ENCODE assay signal across 24 cellular contexts in genomic region chr4:40187386-40187913, GRCh38. TPM values are rescaled to one million over a fixed set of nuclear protein-coding genes. Genes with fewer than 3 reads are reported as not detected.
A peak's percentile ranks its signal among the peaks of the same experiment; 100 is the strongest.
DNase-seq lines count a peak whose midpoint lies in the region; ATAC-seq, FAIRE-seq and TF ChIP-seq lines count a peak whose summit lies in the region.
"Had no signal": no experiment of that assay in that cellular context is flagged by ENCODE, and none has a peak within 500 bp of the region (broad histone marks: within the 10 kb centered on the region; RNA-seq: fewer than 3 reads in every experiment).

No MANE protein-coding gene starts in this region.

- no peak for TF ChIP-seq POLR2A in HepG2 (IDR thresholded peaks at IDR 0.05; ENCODE audit: insufficient read depth in 1 of 2, low read depth in 2 of 2, low read length in 2 of 2)

- in situ Hi-C loops in HepG2 (cut with HindIII; ENCODE audit: extremely low pct_ligation_motif_present, low pct_unique_long_range_greater_than_20kb), result no loop called here

- no peak for DNase-seq in activated CD4-positive, CD25-positive, alpha-beta regulatory T cell treated with anti-CD3 and anti-CD28 coated beads, Interleukin-2, amount 50 U/mL, for 72 hours
- no peak for DNase-seq in CD4-positive, alpha-beta memory T cell
- DNase-seq in colonic mucosa, result peak; percentile 3
- DNase-seq in D721Med (ENCODE audit: insufficient read length, low spot score), result no peak
- no peak for DNase-seq in type B pancreatic cell (ENCODE audit: extremely low spot score, unreplicated experiment)
- DNase-seq in HepG2 (ENCODE audit: low spot score), result no peak
- DNase-seq: 8988T, amniotic stem cell, left cardiac atrium, NCI-H1436, NCI-H2171, nephron progenitor cell, OCI-M1, posterior cingulate gyrus, SIG-M5, sigmoid colon, stomach had no signal

- TF ChIP-seq CTCF in SU-DHL-6 (IDR thresholded peaks at IDR 0.05; ENCODE audit: insufficient read depth, low read length, poor library complexity, severe bottlenecking) (no peak), colonic mucosa (IDR thresholded peaks at IDR 0.05) (no peak), D721Med (IDR thresholded peaks at IDR 0.05; ENCODE audit: insufficient read depth, missing control alignments) (no peak), type B pancreatic cell (conservative IDR thresholded peaks at IDR 0.05) (no peak), HepG2 (CRISPR knock-in tag; IDR thresholded peaks at IDR 0.05) (no peak)

- intact Hi-C loops in CD4-positive, alpha-beta memory T cell (cut with micrococcal nuclease), result no loop called here
- intact Hi-C loops in colonic mucosa (cut with DNase I), result no loop called here
- intact Hi-C loops in HepG2 (cut with micrococcal nuclease; ENCODE audit: unreplicated experiment), result no loop called here

- H3K27ac ChIP-seq in CD4-positive, alpha-beta memory T cell (ENCODE audit: low read depth, low read length), result no peak overlapping the region
- H3K27ac ChIP-seq in SU-DHL-6 (ENCODE audit: low read depth, low read length) (peak overlapping the region; percentile 99), colonic mucosa (no peak overlapping the region), HepG2 (ENCODE audit: extremely low read length, insufficient read depth, low read length) (no peak overlapping the region)
- H3K27ac ChIP-seq: gastroesophageal sphincter, sigmoid colon, stomach had no signal

- no peak overlapping the region for H3K4me3 ChIP-seq in CD4-positive, alpha-beta memory T cell (ENCODE audit: low read length in 2 of 2)
- H3K4me3 ChIP-seq in SU-DHL-6 (ENCODE audit: insufficient read depth, low read length, poor library complexity, severe bottlenecking) (no peak overlapping the region), colonic mucosa (no peak overlapping the region), HepG2 (replicated peaks in 1 of 3; ENCODE audit: insufficient read depth in 1 of 3, low read depth in 2 of 3, low read length in 3 of 3) (no peak overlapping the region)
- H3K4me3 ChIP-seq: gastroesophageal sphincter, sigmoid colon, stomach had no signal

- H3K79me2 ChIP-seq in SU-DHL-6 (ENCODE audit: insufficient read depth, low read length), result peaks cover 46% of the 10 kb centered on the region; the same call in 1 of the 2 replicates
- no peaks in the 10 kb centered on the region for H3K79me2 ChIP-seq in HepG2 (ENCODE audit: insufficient read depth, low read length)

- H3K36me3 ChIP-seq in CD4-positive, alpha-beta memory T cell (ENCODE audit: insufficient read depth, low read length), result no peaks in the 10 kb centered on the region
- H3K36me3 ChIP-seq in SU-DHL-6 (ENCODE audit: low read length), result no peaks in the 10 kb centered on the region
- H3K36me3 ChIP-seq in colonic mucosa, result no peaks in the 10 kb centered on the region
- no peaks in the 10 kb centered on the region for H3K36me3 ChIP-seq in HepG2 (replicated peaks in 1 of 2; ENCODE audit: control insufficient read depth in 1 of 2, insufficient read depth in 2 of 2, low read length in 2 of 2)
- H3K36me3 ChIP-seq: gastroesophageal sphincter, sigmoid colon, stomach had no signal

- TF ChIP-seq EP300 in HepG2 (IDR thresholded peaks at IDR 0.05; ENCODE audit: low read depth in 2 of 2, low read length in 2 of 2) (no peak), HepG2 (CRISPR knock-in tag; IDR thresholded peaks at IDR 0.05; ENCODE audit: borderline replicate concordance) (no peak)

- H3K9ac ChIP-seq in SU-DHL-6 (ENCODE audit: low read length) (peak overlapping the region; percentile 88), colonic mucosa (ENCODE audit: low read depth in 2 of 2, low read length in 2 of 2) (no peak overlapping the region), HepG2 (ENCODE audit: insufficient read depth, low read depth, low read length) (no peak overlapping the region)

- H3K9me2 ChIP-seq in SU-DHL-6 (replicated peaks; ENCODE audit: insufficient read depth, low read length), result no peaks in the 10 kb centered on the region

- FAIRE-seq in D721Med (lab: Jason Lieb, UNC) (no peak), HepG2 (lab: Jason Lieb, UNC) (no peak)
- FAIRE-seq: G401.6 had no signal

- H3F3A ChIP-seq in SU-DHL-6 (ENCODE audit: insufficient read depth), result peaks cover 90% of the 10 kb centered on the region

- TF ChIP-seq RAD21 in HepG2 (CRISPR knock-in tag; IDR thresholded peaks at IDR 0.05), result no peak

- H3K27me3 Mint-ChIP-seq in CD4-positive, alpha-beta memory T cell, result no peaks in the 10 kb centered on the region
- H3K27me3 Mint-ChIP-seq in type B pancreatic cell, result no peaks in the 10 kb centered on the region

- H3K4me1 ChIP-seq in CD4-positive, alpha-beta memory T cell (ENCODE audit: insufficient read depth, low read length), result peaks cover 48% of the 10 kb centered on the region
- H3K4me1 ChIP-seq in colonic mucosa (no peaks in the 10 kb centered on the region), HepG2 (ENCODE audit: insufficient read depth, low read length) (peaks cover 38% of the 10 kb centered on the region)
- H3K4me1 ChIP-seq: gastroesophageal sphincter, sigmoid colon had no signal

- H3K27ac Mint-ChIP-seq in CD4-positive, alpha-beta memory T cell, result peak overlapping the region; percentile 30 to 93 (median 64)
- no peak overlapping the region for H3K27ac Mint-ChIP-seq in type B pancreatic cell
- H3K27ac Mint-ChIP-seq: mesothelial cell of epicardium, nephron progenitor cell had no signal

- H2AFZ ChIP-seq in SU-DHL-6 (ENCODE audit: low read depth, low read length, severe bottlenecking) (no peak overlapping the region), HepG2 (ENCODE audit: low read length) (no peak overlapping the region)

- WGBS in HepG2 (ENCODE audit: low lambda C conversion rate), result 72% methylated on average over 4 of the region's 4 CpGs

- H4K20me1 ChIP-seq in SU-DHL-6 (ENCODE audit: low read depth, low read length), result no peaks in the 10 kb centered on the region
- no peaks in the 10 kb centered on the region for H4K20me1 ChIP-seq in HepG2 (ENCODE audit: insufficient read depth, low read length)

- H3K4me2 ChIP-seq in SU-DHL-6 (ENCODE audit: low read depth, low read length, poor library complexity, severe bottlenecking), result peak overlapping the region; percentile 98
- H3K4me2 ChIP-seq in HepG2 (ENCODE audit: low read depth, low read length), result no peak overlapping the region

- no peaks in the 10 kb centered on the region for H3K9me3 Mint-ChIP-seq in CD4-positive, alpha-beta memory T cell
- H3K9me3 Mint-ChIP-seq in type B pancreatic cell, result no peaks in the 10 kb centered on the region
- H3K9me3 Mint-ChIP-seq: mesothelial cell of epicardium had no signal

- H3K36me3 Mint-ChIP-seq in CD4-positive, alpha-beta memory T cell, result no peaks in the 10 kb centered on the region
- no peaks in the 10 kb centered on the region for H3K36me3 Mint-ChIP-seq in type B pancreatic cell
- H3K36me3 Mint-ChIP-seq: mesothelial cell of epicardium had no signal

- CTCF ChIA-PET in CD4-positive, alpha-beta memory T cell (lab: Charles Lee; ENCODE audit: partially characterized antibody), result interaction anchor here (1.4 kb wide), 1 partner anchor 129 kb away, joined by 4 read pairs; no protein-coding TSS in a partner anchor
- CTCF ChIA-PET in HepG2 (lab: Yijun Ruan, JAX; ENCODE audit: low intra/inter-chr PET ratio, low total read pairs), result no interaction called here

- H3K9me3 ChIP-seq in CD4-positive, alpha-beta memory T cell (ENCODE audit: control insufficient read depth in 1 of 2, low read length in 2 of 2), result no peaks in the 10 kb centered on the region
- no peaks in the 10 kb centered on the region for H3K9me3 ChIP-seq in SU-DHL-6 (ENCODE audit: insufficient read depth, low read length)
- no peaks in the 10 kb centered on the region for H3K9me3 ChIP-seq in colonic mucosa
- no peaks in the 10 kb centered on the region for H3K9me3 ChIP-seq in HepG2 (ENCODE audit: low read length)
- H3K9me3 ChIP-seq: gastroesophageal sphincter, sigmoid colon, stomach had no signal

- BruUV-seq in HepG2 (replicated peaks; lab: Mats Ljungman, UMichigan), result no TSS peak

- H3K4me3 Mint-ChIP-seq in CD4-positive, alpha-beta memory T cell, result peak overlapping the region in 4 of 8 donors; percentile 18 to 58 (median 52)
- H3K4me3 Mint-ChIP-seq in type B pancreatic cell, result no peak overlapping the region
- H3K4me3 Mint-ChIP-seq: mesothelial cell of epicardium, nephron progenitor cell had no signal

- POLR2A ChIA-PET in CD4-positive, alpha-beta memory T cell (lab: Charles Lee; ENCODE audit: partially characterized antibody), result interaction anchor here (1.0 to 5.9 kb wide), 6 partner anchors 10 to 121 kb away, joined by 3 to 24 read pairs (median 8); partner anchors contain the start of gene RHOH
- POLR2A ChIA-PET in HepG2 (lab: Yijun Ruan, JAX), result no interaction called here

- peaks cover 32 to 57% (median 38%) of the 10 kb centered on the region in 4 donors for H3K4me1 Mint-ChIP-seq in CD4-positive, alpha-beta memory T cell
- peaks cover 20% of the 10 kb centered on the region for H3K4me1 Mint-ChIP-seq in type B pancreatic cell (ENCODE audit: unreplicated experiment)

- ATAC-seq in activated CD4-positive, CD25-positive, alpha-beta regulatory T cell treated with anti-CD3 and anti-CD28 coated beads, Interleukin-2, amount 50 U/mL, for 24 hours, result peak; percentile 51 to 61
- ATAC-seq in HepG2, result no peak
- ATAC-seq: gastroesophageal sphincter, left cardiac atrium had no signal

- no peaks in the 10 kb centered on the region for H3K27me3 ChIP-seq in CD4-positive, alpha-beta memory T cell (ENCODE audit: insufficient read depth, low read length)
- H3K27me3 ChIP-seq in SU-DHL-6 (ENCODE audit: low read length), result no peaks in the 10 kb centered on the region
- H3K27me3 ChIP-seq in colonic mucosa, result no peaks in the 10 kb centered on the region
- H3K27me3 ChIP-seq in HepG2 (ENCODE audit: control insufficient read depth in 1 of 2, insufficient read depth in 2 of 2, low read length in 2 of 2), result no peaks in the 10 kb centered on the region
- H3K27me3 ChIP-seq: gastroesophageal sphincter, sigmoid colon, stomach had no signal

RNA-seq across cellular contexts. Expression of gene RHOH, which starts 9.4 kb away (rescaled TPM):
- 100 to 1,000 TPM; 198 to 200 TPM for total RNA-seq in CD4-positive, alpha-beta memory T cell
- polyA plus RNA-seq in CD4-positive, alpha-beta memory T cell, result 100 to 1,000 TPM; 266 to 486 TPM
- total RNA-seq in colonic mucosa (1 to 10 TPM; 1.6 to 2.6 TPM), type B pancreatic cell (ENCODE audit: low replicate concordance) (3.1 and 5.4 TPM in 2 replicates), HepG2 (2016; rRNA removed; fragmentation: Illumina TruSeq; extraction: Trizol) (not detected in 2 replicates)
- total RNA-seq in HepG2 (2016; cell fraction: cytosol; rRNA removed; fragmentation: Illumina TruSeq; extraction: Trizol; ENCODE audit: low read depth), result not detected in 2 replicates
- total RNA-seq in HepG2 (2016; cell fraction: insoluble cytoplasmic fraction; rRNA removed; fragmentation: Illumina TruSeq; extraction: Trizol), result 0.06 TPM in 1 of 2 replicates, not detected in the other
- not detected in 2 replicates for total RNA-seq in HepG2 (2016; cell fraction: membrane; rRNA removed; fragmentation: Illumina TruSeq; extraction: Trizol)
- total RNA-seq in HepG2 (2016; cell fraction: nucleus; rRNA removed; fragmentation: Illumina TruSeq; extraction: Trizol), result not detected in 2 replicates
- polyA plus RNA-seq in HepG2 (2011; rRNA removed), result 0.22 and 0.57 TPM in 2 replicates
- 0.21 and 0.59 TPM in 2 replicates for polyA plus RNA-seq in HepG2 (2011; cell fraction: cytosol; rRNA removed)
- polyA plus RNA-seq in HepG2 (2011; cell fraction: nucleus; rRNA removed), result 0.38 and 0.48 TPM in 2 replicates
- 0.11 and 0.48 TPM in 2 replicates for polyA plus RNA-seq in HepG2 (2012)
- not detected in 2 replicates for polyA plus RNA-seq in HepG2 (2016; cell fraction: cytosol; fragmentation: Illumina TruSeq; extraction: Trizol; ENCODE audit: low read depth)
- 0.21 TPM in 1 of 2 replicates, not detected in the other for polyA plus RNA-seq in HepG2 (2016; cell fraction: insoluble cytoplasmic fraction; fragmentation: Illumina TruSeq; extraction: Trizol; ENCODE audit: low read depth)
- polyA plus RNA-seq in HepG2 (2016; cell fraction: membrane; fragmentation: Illumina TruSeq; extraction: Trizol; ENCODE audit: low read depth), result not detected in 2 replicates
- not detected in 2 replicates for polyA plus RNA-seq in HepG2 (2016; cell fraction: nucleus; fragmentation: Illumina TruSeq; extraction: Trizol; ENCODE audit: insufficient read depth, low read depth)
- 0.82 TPM in 1 of 2 replicates, not detected in the other for polyA minus RNA-seq in HepG2 (2011; rRNA and poly(A)+ RNA removed; ENCODE audit: low replicate concordance)
- polyA minus RNA-seq in HepG2 (2011; cell fraction: cytosol; rRNA and poly(A)+ RNA removed), result 0.30 TPM in 1 of 2 replicates, not detected in the other
- 0.13 and 0.87 TPM in 2 replicates for polyA minus RNA-seq in HepG2 (2011; cell fraction: nucleus; rRNA and poly(A)+ RNA removed)
- total RNA-seq: MCF 10A had no signal
- polyA plus RNA-seq: BJ had no signal

Comparison
In these comparisons a context has a peak if more than half of its experiments do, and no peak if none do; other contexts are left out.
1. RNA of gene RHOH, which starts 9.4 kb away (total RNA-seq): 198 to 200 TPM in CD4-positive, alpha-beta memory T cell; 3.1 to 5.4 TPM in type B pancreatic cell, 1.6 to 2.6 TPM in colonic mucosa and 0.06 TPM in HepG2; every median in the first group is over 10 times any median in the second.